8 cellular contexts compared by ENCODE assay signal in the genomic region with DNA sequence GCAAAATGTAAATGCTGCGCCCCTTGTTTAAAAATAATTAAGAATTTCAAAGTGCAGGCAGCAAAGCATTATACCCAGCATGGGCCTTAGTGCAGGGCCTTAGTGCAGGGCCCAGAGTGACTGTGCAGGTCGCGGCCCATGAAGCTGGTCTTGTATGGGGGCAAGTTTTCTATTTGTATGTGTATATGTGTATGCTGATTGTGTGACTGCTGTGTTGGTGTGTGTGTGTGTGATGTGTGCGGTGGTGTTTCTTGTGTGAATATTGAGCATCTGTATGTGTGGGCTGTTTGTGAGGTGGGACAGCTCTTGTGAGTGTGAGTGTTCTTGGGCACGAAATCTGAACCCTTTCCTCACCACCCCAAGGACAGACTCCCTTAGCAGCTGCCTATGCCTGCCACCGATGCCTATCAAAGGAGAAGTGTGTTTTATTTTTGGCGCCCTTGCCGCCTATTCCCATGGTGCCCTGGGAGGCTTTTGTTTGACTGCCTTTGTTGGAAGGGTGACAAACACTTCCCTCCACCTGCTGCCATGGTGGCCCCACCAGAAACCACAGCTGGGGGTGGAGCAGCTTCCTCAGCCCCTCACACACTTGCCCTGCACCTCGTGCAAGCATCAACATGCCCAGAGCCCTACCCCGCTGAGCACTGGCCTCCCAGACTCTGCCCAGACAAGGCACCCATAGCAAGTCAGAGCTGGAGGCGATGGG. TPM values are rescaled to one million over a fixed set of nuclear protein-coding genes. Genes with fewer than 3 reads are reported as not detected.
DNase-seq lines count a peak whose midpoint lies in the region; ATAC-seq and TF ChIP-seq lines count a peak whose summit lies in the region.

No MANE protein-coding gene starts in this region.

- peak; percentile 96 for DNase-seq in DMS79 treated with DMSO at 0.1 percent for 48 hours (lab: John Stamatoyannopoulos, UW)
- peak; percentile 88 to 95 for DNase-seq in NCI-H2081 (lab: John Stamatoyannopoulos, UW)
- DNase-seq in activated CD4-positive, alpha-beta T cell treated with anti-CD3 and anti-CD28 coated beads, Interleukin-2, amount 50 U/mL, for 4 hours: peak; percentile 46 to 53
- no peak for DNase-seq in fibroblast of lung (ENCODE audit: low read depth in 2 of 2)
- no peak for DNase-seq in superior temporal gyrus (ENCODE audit: extremely low spot score)

- no peaks in the 10 kb centered on the region for H3K9me3 Mint-ChIP-seq in stimulated activated naive CD8-positive, alpha-beta T cell treated with anti-CD3 and anti-CD28 coated beads, Interleukin-15, Interleukin-2, amounts not matched to agents 100 ng/mL and 50 ng/mL, for 24 hours

- peak overlapping the region; percentile 23 for H3K4me3 Mint-ChIP-seq in stimulated activated naive CD8-positive, alpha-beta T cell treated with anti-CD3 and anti-CD28 coated beads, Interleukin-15, Interleukin-2, amounts not matched to agents 100 ng/mL and 50 ng/mL, for 24 hours

- ATAC-seq in GM18867 (IDR thresholded peaks at IDR 0.05; ENCODE audit: unreplicated experiment) (no peak), HG02642 (IDR thresholded peaks at IDR 0.05; ENCODE audit: poor library complexity, unreplicated experiment) (no peak)

- H3K4me1 Mint-ChIP-seq in stimulated activated naive CD8-positive, alpha-beta T cell treated with anti-CD3 and anti-CD28 coated beads, Interleukin-15, Interleukin-2, amounts not matched to agents 100 ng/mL and 50 ng/mL, for 24 hours (ENCODE audit: low read depth): peaks cover 91% of the 10 kb centered on the region

- H3K9me3 ChIP-seq in fibroblast of lung (ENCODE audit: control insufficient read depth, insufficient read depth, low read depth, low read length): no peaks in the 10 kb centered on the region

- H3K27ac Mint-ChIP-seq in stimulated activated naive CD8-positive, alpha-beta T cell treated with anti-CD3 and anti-CD28 coated beads, Interleukin-15, Interleukin-2, amounts not matched to agents 100 ng/mL and 50 ng/mL, for 24 hours: peak overlapping the region; percentile 91

- H4K20me1 ChIP-seq in fibroblast of lung (ENCODE audit: control insufficient read depth, extremely low read depth, insufficient read depth, low read length): no peaks in the 10 kb centered on the region

- no peaks in the 10 kb centered on the region for H3K79me2 ChIP-seq in fibroblast of lung (ENCODE audit: control insufficient read depth, insufficient read depth, low read length)

- no peak overlapping the region for H3K4me2 ChIP-seq in fibroblast of lung (ENCODE audit: extremely low read depth, insufficient read depth, low read length)

- no peaks in the 10 kb centered on the region for H3K36me3 ChIP-seq in fibroblast of lung (ENCODE audit: control insufficient read depth, insufficient read depth, low read length)

- no peak overlapping the region for H2AFZ ChIP-seq in fibroblast of lung (ENCODE audit: low read length)

- H3K9ac ChIP-seq in fibroblast of lung (ENCODE audit: insufficient read depth, low read length): no peak overlapping the region

- no peaks in the 10 kb centered on the region for H3K27me3 ChIP-seq in fibroblast of lung (ENCODE audit: control insufficient read depth, insufficient read depth, low read length)

- TF ChIP-seq CTCF in fibroblast of lung (conservative IDR thresholded peaks at IDR 0.05 in 1 of 2, IDR thresholded peaks at IDR 0.05 in 1 of 2; ENCODE audit: low read depth in 1 of 2, low read length in 2 of 2): no peak

- peak overlapping the region; percentile 0 for H3K27ac ChIP-seq in fibroblast of lung (ENCODE audit: insufficient read depth, low read length)

- peaks cover 12% of the 10 kb centered on the region for H3K36me3 Mint-ChIP-seq in stimulated activated naive CD8-positive, alpha-beta T cell treated with anti-CD3 and anti-CD28 coated beads, Interleukin-15, Interleukin-2, amounts not matched to agents 100 ng/mL and 50 ng/mL, for 24 hours (ENCODE audit: low read depth)

- H3K27me3 Mint-ChIP-seq in stimulated activated naive CD8-positive, alpha-beta T cell treated with anti-CD3 and anti-CD28 coated beads, Interleukin-15, Interleukin-2, amounts not matched to agents 100 ng/mL and 50 ng/mL, for 24 hours: no peaks in the 10 kb centered on the region

- H3K4me3 ChIP-seq in fibroblast of lung (replicated peaks in 1 of 4; ENCODE audit: control extremely low read depth in 1 of 4, insufficient read depth in 1 of 4, low read depth in 3 of 4, low read length in 4 of 4): no peak overlapping the region

- H3K4me1 ChIP-seq in fibroblast of lung (ENCODE audit: control insufficient read depth, extremely low read depth, insufficient read depth, low read length): peaks cover 44% of the 10 kb centered on the region

RNA-seq across cellular contexts. Expression of gene CCR7, which starts 18.0 kb away (rescaled TPM):
- total RNA-seq in fibroblast of lung: under 0.01 TPM in 1 of 2 replicates, not detected in the other
- 0.07 and 0.10 TPM in 2 replicates for polyA plus RNA-seq in fibroblast of lung
- polyA plus RNA-seq in fibroblast of lung (2012): 0.14 and 0.22 TPM in 2 replicates
- 0.30 TPM in 1 of 2 replicates, not detected in the other for polyA minus RNA-seq in fibroblast of lung (ENCODE audit: low replicate concordance)

RNA-seq across cellular contexts. Expression of gene TNS4, which starts 45.8 kb away (rescaled TPM):
- total RNA-seq in fibroblast of lung: under 0.01 TPM in 1 of 2 replicates, not detected in the other
- 0.01 and 0.05 TPM in 2 replicates for polyA plus RNA-seq in fibroblast of lung
- polyA plus RNA-seq in fibroblast of lung (2012): 0.24 TPM in 1 of 2 replicates, not detected in the other
- not detected in 2 replicates for polyA minus RNA-seq in fibroblast of lung (ENCODE audit: low replicate concordance)

Comparison
In these comparisons a context has a peak if more than half of its experiments do, and no peak if none do; other contexts are left out.
1. DNase-seq: peak in DMS79 treated with DMSO at 0.1 percent for 48 hours (single experiment), NCI-H2081 (2 of 2) and activated CD4-positive, alpha-beta T cell treated with anti-CD3 and anti-CD28 coated beads, Interleukin-2, amount 50 U/mL, for 4 hours (2 of 2); none in fibroblast of lung (0 of 2) and superior temporal gyrus (single experiment).